10 cellular contexts compared by ENCODE assay signal in the genomic region with DNA sequence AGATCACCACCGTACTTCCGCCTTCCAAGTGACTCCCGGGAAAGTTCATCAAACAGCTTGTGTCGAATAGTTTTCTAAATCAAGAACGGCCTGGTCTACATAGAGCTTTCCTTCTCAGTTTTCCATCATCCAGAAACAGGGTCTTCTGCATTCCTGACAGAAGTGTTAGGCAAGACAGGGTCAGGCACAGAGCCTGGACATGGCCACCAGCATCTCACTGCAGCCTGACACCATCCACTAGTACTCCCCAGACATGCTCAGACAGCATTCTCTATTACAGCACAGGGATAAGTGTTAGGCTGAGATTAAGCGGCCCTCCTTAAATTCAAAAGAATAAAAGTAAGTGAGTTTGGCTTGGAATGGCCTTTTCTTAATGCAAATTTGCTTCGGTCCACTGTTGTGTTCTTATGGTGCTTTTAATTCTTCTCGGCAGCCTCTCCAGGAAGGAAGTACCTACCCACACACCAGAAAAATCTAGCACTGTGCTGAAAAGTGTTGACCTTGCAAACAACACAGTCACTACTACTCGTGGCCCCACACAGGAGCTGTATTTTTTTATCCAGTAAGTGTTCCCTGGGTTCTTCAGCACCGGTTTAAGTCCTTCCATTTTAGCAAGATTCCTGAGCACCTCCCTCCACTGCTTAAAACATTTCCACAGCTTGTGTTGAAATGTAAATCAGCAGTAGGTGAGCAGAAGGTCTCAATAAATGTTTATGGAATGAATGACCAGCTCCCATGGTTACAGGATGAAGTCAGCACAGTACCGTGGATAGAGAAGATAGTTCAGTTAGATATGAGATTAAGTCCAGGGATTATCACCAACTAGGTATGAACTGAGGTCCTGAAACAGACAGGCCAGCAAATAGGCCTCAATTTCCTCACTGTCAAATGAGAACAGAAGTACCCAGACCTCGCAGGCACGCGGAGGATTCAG. TPM values are rescaled to one million over a fixed set of nuclear protein-coding genes. Genes with fewer than 3 reads are reported as not detected.
DNase-seq lines count a peak whose midpoint lies in the region; ATAC-seq and TF ChIP-seq lines count a peak whose summit lies in the region.
"Had no signal": no experiment of that assay in that cellular context is flagged by ENCODE, and none has a peak within 500 bp of the region (broad histone marks: within the 10 kb centered on the region; RNA-seq: fewer than 3 reads in every experiment).

No MANE protein-coding gene starts in this region.

- H3K9me3 ChIP-seq in GM23248 (ENCODE audit: low read depth), result no peaks in the 10 kb centered on the region

- no peaks in the 10 kb centered on the region for H3K27me3 ChIP-seq in GM23248 (replicated peaks; ENCODE audit: insufficient read depth)

- no peak for ATAC-seq in HG03571 (IDR thresholded peaks at IDR 0.05; ENCODE audit: unreplicated experiment)
- no peak for ATAC-seq in HG03469 (IDR thresholded peaks at IDR 0.05; ENCODE audit: unreplicated experiment)
- ATAC-seq in HG03432 (IDR thresholded peaks at IDR 0.05; ENCODE audit: unreplicated experiment), result no peak

- TF ChIP-seq CTCF in AG04449 (IDR thresholded peaks at IDR 0.05; ENCODE audit: insufficient read depth, low read length, missing control alignments) (no peak), brain (conservative IDR thresholded peaks at IDR 0.05) (no peak)

- DNase-seq in AG04449 (ENCODE audit: low read depth, low spot score), result peak; percentile 12
- DNase-seq in GM23248, result peak; percentile 14
- peak; percentile 59 to 76 for DNase-seq in lung microvascular endothelial cell (ENCODE audit: low read depth in 2 of 2)
- DNase-seq in SKM-1 (lab: John Stamatoyannopoulos, UW; ENCODE audit: unreplicated experiment), result no peak
- DNase-seq: NCI-H2081 treated with DMSO at 0.1 percent for 48 hours, retina had no signal

- 93 to 94% methylated on average over 14 of the region's 14 CpGs for WGBS in GM23248 (ENCODE audit: low coverage in 1 of 2, low lambda C conversion rate in 2 of 2, missing lambda C conversion rate in 2 of 2), 2 experiments

- no peak overlapping the region for H3K27ac ChIP-seq in GM23248

- no peaks in the 10 kb centered on the region for H4K20me1 ChIP-seq in GM23248 (ENCODE audit: insufficient read depth)

- H3K9me2 ChIP-seq in GM23248 (ENCODE audit: insufficient read depth), result no peaks in the 10 kb centered on the region

- H3K4me3 Mint-ChIP-seq in brain, result no peak overlapping the region

- peaks cover 55% of the 10 kb centered on the region for H3K36me3 Mint-ChIP-seq in brain

- no peaks in the 10 kb centered on the region for H3F3A ChIP-seq in GM23248 (ENCODE audit: insufficient read depth)

- in situ Hi-C loops in GM23248 (cut with MboI), result no loop called here

- no peaks in the 10 kb centered on the region for H3K4me1 ChIP-seq in GM23248 (ENCODE audit: insufficient read depth)

- H3K36me3 ChIP-seq in GM23248 (ENCODE audit: low read depth), result no peaks in the 10 kb centered on the region; the same call in 1 of the 2 replicates

- no peak overlapping the region for H3K4me3 ChIP-seq in AG04449 (ENCODE audit: low read depth, low read length)
- no peak overlapping the region for H3K4me3 ChIP-seq in GM23248

- H3K9ac ChIP-seq in GM23248, result no peak overlapping the region

- POLR2A ChIA-PET in AG04449 (lab: Yijun Ruan, JAX), result no interaction called here

- H3K4me1 Mint-ChIP-seq in brain, result peaks cover 10% of the 10 kb centered on the region

- peak overlapping the region in 3 of 5 experiments; percentile 5 to 77 (median 50) for H3K27ac Mint-ChIP-seq in brain

- no peak overlapping the region for H2AFZ ChIP-seq in GM23248

- H3K27me3 Mint-ChIP-seq in brain, result no peaks in the 10 kb centered on the region

- CTCF ChIA-PET in AG04449 (lab: Yijun Ruan, JAX), result interaction anchor here (0.7 to 1.5 kb wide), 4 partner anchors 20 to 386 kb away, joined by 3 to 6 read pairs (median 3); no protein-coding TSS in a partner anchor

- no peak overlapping the region for H3K4me2 ChIP-seq in GM23248 (ENCODE audit: unreplicated experiment)

- H3K79me2 ChIP-seq in GM23248 (ENCODE audit: insufficient read depth), result 0 out of 2 replicates have a peak, but pooled peaks cover 14% of the 10 kb centered on the region

- H3K9me3 Mint-ChIP-seq in brain, result peaks cover 0 to 5% (median 0%) of the 10 kb centered on the region in 5 experiments

RNA-seq across cellular contexts. Expression of a gene that starts 44.1 kb away (rescaled TPM):
- total RNA-seq in GM23248 (2014; rRNA removed; shearing (Covaris generic)), result 54.6 and 65.6 TPM in 2 replicates
- polyA plus RNA-seq in GM23248 (2016; fragmentation: Nextera tagmentation; extraction: Ambion mirVana) (43.3 and 46.9 TPM in 2 replicates), brain (ENCODE audit: insufficient read depth, low read depth, low replicate concordance) (41.2 TPM)
- 38.4 and 57.9 TPM in 2 replicates for total RNA-seq in lung microvascular endothelial cell

RNA-seq across cellular contexts. Expression of a gene that starts 44.7 kb away (rescaled TPM):
- 4.4 and 20.9 TPM in 2 replicates for total RNA-seq in GM23248 (2014; rRNA removed; shearing (Covaris generic))
- 20.9 and 25.6 TPM in 2 replicates for polyA plus RNA-seq in GM23248 (2016; fragmentation: Nextera tagmentation; extraction: Ambion mirVana)
- 48.7 TPM for polyA plus RNA-seq in brain (ENCODE audit: insufficient read depth, low read depth, low replicate concordance)
- total RNA-seq in lung microvascular endothelial cell, result 25.6 and 28.1 TPM in 2 replicates
